ENCODE assay signal across 24 cellular contexts in genomic region chr7:561631-562393, GRCh38. TPM values are rescaled to one million over a fixed set of nuclear protein-coding genes. Genes with fewer than 3 reads are reported as not detected.
A peak's percentile ranks its signal among the peaks of the same experiment; 100 is the strongest.
DNase-seq lines count a peak whose midpoint lies in the region; ATAC-seq and TF ChIP-seq lines count a peak whose summit lies in the region.
"Had no signal": no experiment of that assay in that cellular context is flagged by ENCODE, and none has a peak within 500 bp of the region (broad histone marks: within the 10 kb centered on the region; RNA-seq: fewer than 3 reads in every experiment).

No MANE protein-coding gene starts in this region.

- H3K4me3 ChIP-seq in colonic mucosa (no peak overlapping the region), transverse colon (no peak overlapping the region)
- H3K4me3 ChIP-seq: upper lobe of left lung had no signal

- TF ChIP-seq POLR2A in transverse colon (IDR thresholded peaks at IDR 0.05) = no peak

- TF ChIP-seq EP300 in transverse colon (IDR thresholded peaks at IDR 0.05; ENCODE audit: low read depth) = no peak

- no peaks in the 10 kb centered on the region for H3K4me1 ChIP-seq in colonic mucosa
- peaks cover 0 to 3% (median 0%) of the 10 kb centered on the region in 4 donors for H3K4me1 ChIP-seq in transverse colon
- H3K4me1 ChIP-seq: upper lobe of left lung had no signal

- H3K4me1 Mint-ChIP-seq in nephron progenitor cell = peaks cover 27% of the 10 kb centered on the region
- no peaks in the 10 kb centered on the region for H3K4me1 Mint-ChIP-seq in stimulated activated memory B cell treated with anti-CD40 and anti-IgM and Interleukin-4, amounts not matched to agents 10 μg/mL and 1 μg/mL and 100 μg/mL, for 72 hours
- H3K4me1 Mint-ChIP-seq: activated CD4-positive, alpha-beta memory T cell treated with anti-CD3 and anti-CD28 coated beads, Interleukin-2, amount 10 ng/mL, durations not matched to agents 7 days and 5 days; B cell had no signal

- H3K27me3 ChIP-seq in colonic mucosa (no peaks in the 10 kb centered on the region), transverse colon (no peaks in the 10 kb centered on the region)
- H3K27me3 ChIP-seq: neutrophil, upper lobe of left lung had no signal

- no peak for TF ChIP-seq CTCF in colonic mucosa (IDR thresholded peaks at IDR 0.05)
- no peak for TF ChIP-seq CTCF in nephron progenitor cell (IDR thresholded peaks at IDR 0.05)
- TF ChIP-seq CTCF in transverse colon (IDR thresholded peaks at IDR 0.05) = peak in 2 of 5 experiments; percentile 1 to 8

- DNase-seq in Right ventricle myocardium superior (no peak), left cardiac atrium (no peak), colonic mucosa (peak; percentile 48), nephron progenitor cell (peak; percentile 55), transverse colon (peak; percentile 70), activated gamma-delta T cell treated with Interleukin-2 at 50 U/mL for 16 hours (no peak)
- DNase-seq: 8988T; activated CD4-positive, alpha-beta memory T cell treated with anti-CD3 and anti-CD28 coated beads, Interleukin-2, amount 10 ng/mL, durations not matched to agents 7 days and 5 days; activated naive CD4-positive, alpha-beta T cell treated with anti-CD3 and anti-CD28 coated beads, Interleukin-2, amount 50 U/mL, for 16 hours; activated T-cell treated with anti-CD3 and anti-CD28 coated beads, Interleukin-2, amount 50 U/mL, for 4 hours; cortex of kidney; KBM-7; mesendoderm; NCI-H2029; retina; SHP77 treated with DMSO at 0.1 percent for 48 hours; stimulated activated CD4-positive, alpha-beta T cell treated with anti-CD3 and anti-CD28 coated beads, Interleukin-1b, Interleukin-23, amount 100 ng/mL, for 48 hours had no signal

- WGBS in transverse colon (ENCODE audit: low coverage in 1 of 2), 2 donors = 74% methylated on average over 43 of the region's 44 CpGs; no CpG with 5 or more reads in 1 of the 2 donors

- peak overlapping the region; percentile 71 for H3K27ac Mint-ChIP-seq in nephron progenitor cell
- H3K27ac Mint-ChIP-seq in stimulated activated memory B cell treated with anti-CD40 and anti-IgM and Interleukin-4, amounts not matched to agents 10 μg/mL and 1 μg/mL and 100 μg/mL, for 72 hours = no peak overlapping the region
- H3K27ac Mint-ChIP-seq: activated CD4-positive, alpha-beta memory T cell treated with anti-CD3 and anti-CD28 coated beads, Interleukin-2, amount 10 ng/mL, durations not matched to agents 7 days and 5 days; B cell; stimulated activated naive CD8-positive, alpha-beta T cell treated with anti-CD3 and anti-CD28 coated beads, Interleukin-15, Interleukin-2, amounts not matched to agents 100 ng/mL and 50 ng/mL, for 24 hours; T-helper 1 cell treated with Interleukin-12 subunit alpha and Interleukin-12 subunit beta and Interleukin-4 antibody, amounts not matched to agents 30 μg/mL and 1 μg/mL, for 36 hours had no signal

- H3K4me3 Mint-ChIP-seq in nephron progenitor cell = peak overlapping the region; percentile 50
- H3K4me3 Mint-ChIP-seq in stimulated activated memory B cell treated with anti-CD40 and anti-IgM and Interleukin-4, amounts not matched to agents 10 μg/mL and 1 μg/mL and 100 μg/mL, for 72 hours = no peak overlapping the region
- H3K4me3 Mint-ChIP-seq: activated CD4-positive, alpha-beta memory T cell treated with anti-CD3 and anti-CD28 coated beads, Interleukin-2, amount 10 ng/mL, durations not matched to agents 7 days and 5 days; activated T-cell treated with anti-CD3 and anti-CD28 coated beads, Interleukin-2, amount 50 U/mL, for 4 hours; B cell; stimulated activated naive CD8-positive, alpha-beta T cell treated with anti-CD3 and anti-CD28 coated beads, Interleukin-15, Interleukin-2, amounts not matched to agents 100 ng/mL and 50 ng/mL, for 24 hours; T-helper 1 cell treated with Interleukin-12 subunit alpha and Interleukin-12 subunit beta and Interleukin-4 antibody, amounts not matched to agents 30 μg/mL and 1 μg/mL, for 36 hours had no signal

- in situ Hi-C loops in transverse colon (cut with MboI; ENCODE audit: low pct_ligation_motif_present in 1 of 4, low pct_unique_long_range_greater_than_20kb in 1 of 4, low sequenced_read_pairs in 3 of 4) = no loop called here

- H3K27ac ChIP-seq in colonic mucosa = no peak overlapping the region
- peak overlapping the region in 1 of 4 donors; percentile 44 for H3K27ac ChIP-seq in transverse colon
- H3K27ac ChIP-seq: neutrophil, upper lobe of left lung had no signal

- H3K9me3 ChIP-seq in colonic mucosa (no peaks in the 10 kb centered on the region), transverse colon (no peaks in the 10 kb centered on the region)
- H3K9me3 ChIP-seq: neutrophil, upper lobe of left lung had no signal

- no peaks in the 10 kb centered on the region for H3K36me3 Mint-ChIP-seq in nephron progenitor cell (ENCODE audit: low read depth)
- peaks cover 19% of the 10 kb centered on the region for H3K36me3 Mint-ChIP-seq in stimulated activated memory B cell treated with anti-CD40 and anti-IgM and Interleukin-4, amounts not matched to agents 10 μg/mL and 1 μg/mL and 100 μg/mL, for 72 hours

- no peaks in the 10 kb centered on the region for H3K36me3 ChIP-seq in colonic mucosa
- no peaks in the 10 kb centered on the region for H3K36me3 ChIP-seq in transverse colon
- H3K36me3 ChIP-seq: neutrophil, upper lobe of left lung had no signal

- H3K9ac ChIP-seq in colonic mucosa (ENCODE audit: low read depth in 2 of 2, low read length in 2 of 2) = peak overlapping the region; percentile 5 to 43

- intact Hi-C loops in Right ventricle myocardium superior (cut with DNase I) = no loop called here
- intact Hi-C loops in left cardiac atrium (cut with DNase I) = no loop called here
- intact Hi-C loops in colonic mucosa (cut with DNase I) = no loop called here
- intact Hi-C loops in transverse colon (cut with DNase I; ENCODE audit: low total_unique reads) = no loop called here

- peaks cover 3% of the 10 kb centered on the region for H3K27me3 Mint-ChIP-seq in nephron progenitor cell (ENCODE audit: low read depth, poor library complexity)
- no peaks in the 10 kb centered on the region for H3K27me3 Mint-ChIP-seq in stimulated activated memory B cell treated with anti-CD40 and anti-IgM and Interleukin-4, amounts not matched to agents 10 μg/mL and 1 μg/mL and 100 μg/mL, for 72 hours
- H3K27me3 Mint-ChIP-seq: activated CD4-positive, alpha-beta memory T cell treated with anti-CD3 and anti-CD28 coated beads, Interleukin-2, amount 10 ng/mL, durations not matched to agents 7 days and 5 days; B cell; stimulated activated naive CD8-positive, alpha-beta T cell treated with anti-CD3 and anti-CD28 coated beads, Interleukin-15, Interleukin-2, amounts not matched to agents 100 ng/mL and 50 ng/mL, for 24 hours had no signal

- peak; percentile 69 for ATAC-seq in Right ventricle myocardium superior (ENCODE audit: poor library complexity)
- no peak for ATAC-seq in left cardiac atrium
- ATAC-seq in SK-N-SH treated with all-trans-retinoic acid at 6 μM for 48 hours = no peak
- no peak for ATAC-seq in stimulated activated memory B cell treated with anti-CD40 and anti-IgM and Interleukin-4, amounts not matched to agents 10 μg/mL and 1 μg/mL and 100 μg/mL, for 72 hours
- ATAC-seq: activated T-cell treated with anti-CD3 and anti-CD28 coated beads, Interleukin-2, amount 50 U/mL, for 4 hours had no signal

- no peaks in the 10 kb centered on the region for H3K9me3 Mint-ChIP-seq in nephron progenitor cell
- H3K9me3 Mint-ChIP-seq in stimulated activated memory B cell treated with anti-CD40 and anti-IgM and Interleukin-4, amounts not matched to agents 10 μg/mL and 1 μg/mL and 100 μg/mL, for 72 hours = peaks cover 3% of the 10 kb centered on the region
- H3K9me3 Mint-ChIP-seq: activated CD4-positive, alpha-beta memory T cell treated with anti-CD3 and anti-CD28 coated beads, Interleukin-2, amount 10 ng/mL, durations not matched to agents 7 days and 5 days; activated T-cell treated with anti-CD3 and anti-CD28 coated beads, Interleukin-2, amount 50 U/mL, for 4 hours; stimulated activated naive CD8-positive, alpha-beta T cell treated with anti-CD3 and anti-CD28 coated beads, Interleukin-15, Interleukin-2, amounts not matched to agents 100 ng/mL and 50 ng/mL, for 24 hours; T-helper 1 cell treated with Interleukin-12 subunit alpha and Interleukin-12 subunit beta and Interleukin-4 antibody, amounts not matched to agents 30 μg/mL and 1 μg/mL, for 36 hours had no signal

TF ChIP-seq in SK-N-SH treated with all-trans-retinoic acid at 6 μM for 48 hours, 23 proteins besides CTCF, POLR2A, EP300 and RAD21 (continues in another document):
- TF ChIP-seq TCF4 (CRISPR knock-in tag; IDR thresholded peaks at IDR 0.05; ENCODE audit: borderline replicate concordance) (no peak), PATZ1 (CRISPR knock-in tag; IDR thresholded peaks at IDR 0.05; ENCODE audit: borderline replicate concordance) (no peak), ZNF70 (CRISPR knock-in tag; IDR thresholded peaks at IDR 0.05) (no peak)

RNA-seq across cellular contexts. Expression of gene PDGFA, which starts 42.2 kb away (rescaled TPM):
- total RNA-seq in Right ventricle myocardium superior (34.5 TPM), left cardiac atrium (10 to 100 TPM; 27.5 to 33.9 TPM), colonic mucosa (10 to 100 TPM; 34.9 to 50.5 TPM), transverse colon (100 to 1,000 TPM in 2 of 4 donors, 10 to 100 TPM in 2; 60.2 to 123 (median 104) TPM)

Comparison
In these comparisons a context has a peak if more than half of its experiments do, and no peak if none do; other contexts are left out.
1. DNase-seq: peak in colonic mucosa (single experiment), nephron progenitor cell (single experiment) and transverse colon (single experiment); none in Right ventricle myocardium superior (single experiment), left cardiac atrium (single experiment) and activated gamma-delta T cell treated with Interleukin-2 at 50 U/mL for 16 hours (single experiment).